8 cellular contexts compared by ENCODE assay signal in the genomic region with DNA sequence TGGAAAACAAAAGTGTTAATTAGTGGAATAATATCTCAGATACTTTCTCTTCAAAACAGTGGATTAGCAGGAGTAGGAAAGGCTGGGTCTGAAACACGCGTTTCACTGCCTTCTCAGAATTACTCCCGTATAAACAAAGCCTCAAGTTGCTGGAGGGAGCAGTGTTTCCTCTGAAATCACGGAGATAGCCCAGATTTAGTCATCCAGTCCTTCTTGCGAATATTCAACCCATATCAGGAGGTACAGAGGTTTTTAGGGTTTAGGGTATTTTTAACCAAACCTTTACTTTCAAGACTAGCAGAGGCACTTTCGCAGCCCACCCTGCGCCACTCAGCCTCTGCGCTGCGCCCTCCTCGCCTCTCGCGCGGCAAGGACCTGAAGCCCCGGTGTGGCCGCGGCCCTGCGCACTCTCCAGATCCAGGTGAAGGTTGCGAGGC. TPM values are rescaled to one million over a fixed set of nuclear protein-coding genes. Genes with fewer than 3 reads are reported as not detected.
A peak's percentile ranks its signal among the peaks of the same experiment; 100 is the strongest.
DNase-seq lines count a peak whose midpoint lies in the region; ATAC-seq and TF ChIP-seq lines count a peak whose summit lies in the region.

No MANE protein-coding gene starts in this region.

- H3K4me1 ChIP-seq in HUES48 (ENCODE audit: control insufficient read depth, insufficient read depth, low read length) (peaks cover 18% of the 10 kb centered on the region), foreskin keratinocyte (peaks cover 12% of the 10 kb centered on the region), osteoblast (ENCODE audit: insufficient read depth, low read length) (peaks cover 37% of the 10 kb centered on the region)

- peaks cover 4% of the 10 kb centered on the region for H4K20me1 ChIP-seq in osteoblast (ENCODE audit: insufficient read depth, low read length)

- intact Hi-C loops in activated CD8-positive, alpha-beta T cell treated with anti-CD3 and anti-CD28 coated beads for 36 hours (cut with micrococcal nuclease) = loop anchor here (1.0 to 10.0 kb wide), 4 partner anchors 157 to 320 kb away; no protein-coding TSS in a partner anchor

- peaks cover 10% of the 10 kb centered on the region for H3K36me3 Mint-ChIP-seq in activated CD8-positive, alpha-beta T cell treated with anti-CD3 and anti-CD28 coated beads for 36 hours (ENCODE audit: low read depth)

- TF ChIP-seq CTCF in activated CD8-positive, alpha-beta T cell treated with anti-CD3 and anti-CD28 coated beads for 36 hours (IDR thresholded peaks at IDR 0.05) = no peak
- TF ChIP-seq CTCF in foreskin keratinocyte (conservative IDR thresholded peaks at IDR 0.05) (peak; percentile 35), osteoblast (IDR thresholded peaks at IDR 0.05; ENCODE audit: extremely low read depth, low read depth, low read length) (no peak)

- H3K27me3 ChIP-seq in HUES48 (ENCODE audit: control insufficient read depth, insufficient read depth, low read length) (peaks cover 34% of the 10 kb centered on the region), foreskin keratinocyte (no peaks in the 10 kb centered on the region), osteoblast (ENCODE audit: insufficient read depth, low read length) (no peaks in the 10 kb centered on the region)

- peak; percentile 48 for ATAC-seq in activated CD8-positive, alpha-beta T cell treated with anti-CD3 and anti-CD28 coated beads for 36 hours
- peak; percentile 29 for ATAC-seq in foreskin keratinocyte

- H3K27me3 Mint-ChIP-seq in activated CD8-positive, alpha-beta T cell treated with anti-CD3 and anti-CD28 coated beads for 36 hours = peaks cover 10% of the 10 kb centered on the region

- CTCF ChIA-PET in activated CD8-positive, alpha-beta T cell treated with anti-CD3 and anti-CD28 coated beads for 36 hours (lab: Charles Lee) = interaction anchor here (0.8 to 8.5 kb wide), 35 partner anchors 9 to 338 kb away, joined by 3 to 247 read pairs (median 4); partner anchors contain the start of genes CGRRF1 and GCH1

- H3K9me3 Mint-ChIP-seq in activated CD8-positive, alpha-beta T cell treated with anti-CD3 and anti-CD28 coated beads for 36 hours = no peaks in the 10 kb centered on the region

- no peak overlapping the region for H3K27ac ChIP-seq in HUES48 (ENCODE audit: low read depth, low read length)
- H3K27ac ChIP-seq in foreskin keratinocyte = peak overlapping the region; percentile 86
- H3K27ac ChIP-seq in osteoblast (ENCODE audit: low read depth, low read length) = peak overlapping the region; percentile 80

- H3K79me2 ChIP-seq in osteoblast (ENCODE audit: insufficient read depth, low read length) = peaks cover 27% of the 10 kb centered on the region

- H3K9ac ChIP-seq in HUES48 (ENCODE audit: low read depth, low read length) = no peak overlapping the region

- H3K4me1 Mint-ChIP-seq in activated CD8-positive, alpha-beta T cell treated with anti-CD3 and anti-CD28 coated beads for 36 hours (ENCODE audit: low read depth) = peaks cover 17% of the 10 kb centered on the region

- DNase-seq in DMS 273 (lab: John Stamatoyannopoulos, UW; ENCODE audit: unreplicated experiment) (peak; percentile 78), DMS 273 treated with DMSO at 0.1 percent for 48 hours (lab: John Stamatoyannopoulos, UW) (no peak), foreskin keratinocyte (peak; percentile 55 to 76), osteoblast (ENCODE audit: insufficient read length, low spot score, missing footprints) (peak; percentile 94), NOMO-1 treated with DMSO at 0.1 percent for 48 hours (lab: John Stamatoyannopoulos, UW; ENCODE audit: unreplicated experiment) (no peak), NCI-H187 treated with DMSO at 0.1 percent for 48 hours (lab: John Stamatoyannopoulos, UW) (no peak)
- no peak for DNase-seq in activated CD8-positive, alpha-beta T cell treated with anti-CD3 and anti-CD28 coated beads for 36 hours

- peak overlapping the region; percentile 40 for H2AFZ ChIP-seq in osteoblast (ENCODE audit: low read length)

- H3K4me3 ChIP-seq in HUES48 (ENCODE audit: low read depth, low read length) = peak overlapping the region; percentile 86
- H3K4me3 ChIP-seq in osteoblast (ENCODE audit: insufficient read depth, low read length) = peak overlapping the region; percentile 86

- H3K9me3 ChIP-seq in HUES48 (ENCODE audit: control insufficient read depth, insufficient read depth, low read length) = no peaks in the 10 kb centered on the region
- no peaks in the 10 kb centered on the region for H3K9me3 ChIP-seq in osteoblast (ENCODE audit: low read depth, low read length)

- POLR2A ChIA-PET in activated CD8-positive, alpha-beta T cell treated with anti-CD3 and anti-CD28 coated beads for 36 hours (lab: Charles Lee) = interaction anchor here (3.9 to 4.0 kb wide), 2 partner anchors 209 to 212 kb away, joined by 17 to 21 read pairs; no protein-coding TSS in a partner anchor

- peak overlapping the region; percentile 71 for H3K4me3 Mint-ChIP-seq in activated CD8-positive, alpha-beta T cell treated with anti-CD3 and anti-CD28 coated beads for 36 hours

- H3K36me3 ChIP-seq in HUES48 (ENCODE audit: control insufficient read depth, insufficient read depth, low read length) = no peaks in the 10 kb centered on the region
- H3K36me3 ChIP-seq in osteoblast (ENCODE audit: insufficient read depth, low read length) = no peaks in the 10 kb centered on the region

- no peak overlapping the region for H3K27ac Mint-ChIP-seq in activated CD8-positive, alpha-beta T cell treated with anti-CD3 and anti-CD28 coated beads for 36 hours

- peak overlapping the region; percentile 77 for H3K4me2 ChIP-seq in osteoblast (ENCODE audit: insufficient read depth, low read length)

RNA-seq across cellular contexts. Expression of gene SAMD4A, which starts 2.1 kb away (rescaled TPM):
- total RNA-seq in activated CD8-positive, alpha-beta T cell treated with anti-CD3 and anti-CD28 coated beads for 36 hours = 1 to 10 TPM; 4.5 to 4.9 TPM
- 14.8 TPM in 2 replicates for total RNA-seq in foreskin keratinocyte
- 4.4 and 4.6 TPM in 2 replicates for polyA plus RNA-seq in foreskin keratinocyte
- 26.1 and 28.3 TPM in 2 replicates for total RNA-seq in osteoblast

RNA-seq across cellular contexts. Expression of gene CGRRF1, which starts 55.1 kb away (rescaled TPM):
- total RNA-seq in activated CD8-positive, alpha-beta T cell treated with anti-CD3 and anti-CD28 coated beads for 36 hours = 10 to 100 TPM in 1 of 2 experiments, 1 to 10 TPM in 1; 9.6 to 10.0 TPM
- total RNA-seq in foreskin keratinocyte (11.6 and 12.4 TPM in 2 replicates), osteoblast (15.9 and 17.4 TPM in 2 replicates)
- 14.6 and 15.0 TPM in 2 replicates for polyA plus RNA-seq in foreskin keratinocyte

Comparison
In these comparisons a context has a peak if more than half of its experiments do, and no peak if none do; other contexts are left out.
1. DNase-seq: peak in DMS 273 (single experiment), foreskin keratinocyte (2 of 2) and osteoblast (single experiment); none in DMS 273 treated with DMSO at 0.1 percent for 48 hours (single experiment), activated CD8-positive, alpha-beta T cell treated with anti-CD3 and anti-CD28 coated beads for 36 hours (single experiment), NOMO-1 treated with DMSO at 0.1 percent for 48 hours (single experiment) and NCI-H187 treated with DMSO at 0.1 percent for 48 hours (single experiment).